13 cellular contexts compared by ENCODE assay signal in the genomic region with DNA sequence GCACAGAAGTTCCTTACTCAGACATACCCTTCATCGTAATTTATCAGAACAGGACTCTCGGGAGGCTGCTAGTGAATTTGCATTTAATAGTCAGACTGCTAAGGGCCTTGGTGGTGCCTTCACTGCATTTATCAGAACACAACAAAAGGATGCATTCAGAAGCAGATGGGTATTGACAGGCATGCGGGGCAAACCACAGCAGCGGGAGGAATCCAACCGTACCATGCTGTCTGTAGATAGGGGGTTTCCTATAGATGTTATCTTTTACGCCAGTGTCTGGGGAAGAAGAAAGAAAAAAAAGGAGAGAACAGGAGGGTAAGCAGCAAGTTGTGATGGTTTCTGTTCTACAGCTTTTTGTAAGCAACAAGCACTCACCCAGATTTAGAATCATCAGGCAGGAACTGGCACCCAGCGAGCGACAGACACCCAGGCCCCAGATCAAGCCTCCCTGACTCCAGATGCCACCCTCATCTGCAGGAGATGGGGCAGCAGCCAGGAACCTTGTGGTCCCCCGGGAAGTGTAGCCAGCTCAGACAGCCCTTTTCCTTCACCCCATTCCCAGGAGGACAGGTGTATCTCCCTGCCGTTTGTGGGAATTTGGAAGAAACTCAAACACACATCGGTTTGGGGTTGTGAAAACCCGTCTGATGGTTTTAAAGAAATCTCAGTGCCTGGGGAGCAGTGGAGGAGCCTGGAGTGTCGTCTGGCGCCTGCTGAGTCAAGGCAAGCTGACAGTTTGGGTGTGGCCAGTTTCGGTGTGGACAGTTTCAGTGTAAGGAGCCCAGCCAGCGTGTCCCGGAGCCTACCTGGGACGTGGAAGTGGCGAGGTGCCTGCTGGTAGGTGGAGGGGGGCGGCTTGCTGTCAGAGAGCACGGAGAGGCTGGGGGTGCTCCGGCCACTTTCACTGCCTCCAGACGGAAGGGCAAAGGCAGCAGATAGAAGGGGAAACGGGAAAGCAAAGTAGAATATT.
A peak's percentile ranks its signal among the peaks of the same experiment; 100 is the strongest.
DNase-seq lines count a peak whose midpoint lies in the region; ATAC-seq, FAIRE-seq and TF ChIP-seq lines count a peak whose summit lies in the region.
"Had no signal": no experiment of that assay in that cellular context is flagged by ENCODE, and none has a peak within 500 bp of the region (broad histone marks: within the 10 kb centered on the region; RNA-seq: fewer than 3 reads in every experiment).

No MANE protein-coding gene starts in this region.

- H3K27me3 ChIP-seq in left lung, result no peaks in the 10 kb centered on the region

- peak; percentile 84 for ATAC-seq in left lung
- ATAC-seq in GM19463 (IDR thresholded peaks at IDR 0.05; ENCODE audit: unreplicated experiment), result no peak
- ATAC-seq: stimulated activated effector memory CD8-positive, alpha-beta T cell treated with anti-CD3 and anti-CD28 coated beads, Interleukin-12 subunit alpha, Interleukin-12 subunit beta, amount 100 ng/mL, for 72 hours had no signal

- H3K27ac ChIP-seq in left lung, result no peak overlapping the region
- H3K27ac ChIP-seq in temporal lobe (ENCODE audit: low read depth, low read length), result peak overlapping the region; percentile 76

- TF ChIP-seq CTCF in brain (conservative IDR thresholded peaks at IDR 0.05) (no peak), left lung (IDR thresholded peaks at IDR 0.05) (no peak)

- no peaks in the 10 kb centered on the region for H3K9me3 Mint-ChIP-seq in brain
- H3K9me3 Mint-ChIP-seq: activated CD4-positive, alpha-beta T cell treated with anti-CD3 and anti-CD28 coated beads, Interleukin-2, amount 10 ng/mL, durations not matched to agents 7 days and 5 days; stimulated activated effector memory CD8-positive, alpha-beta T cell treated with anti-CD3 and anti-CD28 coated beads, Interleukin-12 subunit alpha, Interleukin-12 subunit beta, amount 100 ng/mL, for 72 hours had no signal

- H3K9me3 ChIP-seq in left lung, result no peaks in the 10 kb centered on the region

- H3K36me3 ChIP-seq in left lung, result no peaks in the 10 kb centered on the region

- H3K27ac Mint-ChIP-seq in brain, result peak overlapping the region; percentile 32 to 97 (median 44)
- H3K27ac Mint-ChIP-seq: activated CD4-positive, alpha-beta T cell treated with anti-CD3 and anti-CD28 coated beads, Interleukin-2, amount 10 ng/mL, durations not matched to agents 7 days and 5 days; stimulated activated effector memory CD8-positive, alpha-beta T cell treated with anti-CD3 and anti-CD28 coated beads, Interleukin-12 subunit alpha, Interleukin-12 subunit beta, amount 100 ng/mL, for 72 hours had no signal

- H3K36me3 Mint-ChIP-seq in brain, result no peaks in the 10 kb centered on the region
- H3K36me3 Mint-ChIP-seq: stimulated activated effector memory CD8-positive, alpha-beta T cell treated with anti-CD3 and anti-CD28 coated beads, Interleukin-12 subunit alpha, Interleukin-12 subunit beta, amount 100 ng/mL, for 72 hours had no signal

- peaks cover 4% of the 10 kb centered on the region for H3K27me3 Mint-ChIP-seq in brain
- H3K27me3 Mint-ChIP-seq: activated CD4-positive, alpha-beta T cell treated with anti-CD3 and anti-CD28 coated beads, Interleukin-2, amount 10 ng/mL, durations not matched to agents 7 days and 5 days had no signal

- DNase-seq in NCI-H187 treated with DMSO at 0.1 percent for 48 hours (lab: John Stamatoyannopoulos, UW), result peak; percentile 51
- DNase-seq in left lung, result peak; percentile 67 to 79
- no peak for DNase-seq in HTR-8/SVneo (ENCODE audit: insufficient read length, low spot score)
- DNase-seq in GM03348 (ENCODE audit: low spot score), result no peak
- DNase-seq: activated CD4-positive, alpha-beta T cell treated with anti-CD3 and anti-CD28 coated beads, Interleukin-2, amount 10 ng/mL, durations not matched to agents 7 days and 5 days; DMS 273 treated with DMSO at 0.1 percent for 48 hours; islet precursor cell; NCI-H774; occipital lobe had no signal

- no peaks in the 10 kb centered on the region for H3K4me1 ChIP-seq in left lung

- H3K4me3 ChIP-seq in left lung, result no peak overlapping the region

- peaks cover 35% of the 10 kb centered on the region for H3K4me1 Mint-ChIP-seq in brain
- H3K4me1 Mint-ChIP-seq: stimulated activated effector memory CD8-positive, alpha-beta T cell treated with anti-CD3 and anti-CD28 coated beads, Interleukin-12 subunit alpha, Interleukin-12 subunit beta, amount 100 ng/mL, for 72 hours had no signal

- intact Hi-C loops in left lung (cut with DNase I), result no loop called here

- FAIRE-seq in HTR-8/SVneo (lab: Jason Lieb, UNC), result no peak

- H3K4me3 Mint-ChIP-seq in brain, result no peak overlapping the region
- H3K4me3 Mint-ChIP-seq: activated CD4-positive, alpha-beta T cell treated with anti-CD3 and anti-CD28 coated beads, Interleukin-2, amount 10 ng/mL, durations not matched to agents 7 days and 5 days; stimulated activated effector memory CD8-positive, alpha-beta T cell treated with anti-CD3 and anti-CD28 coated beads, Interleukin-12 subunit alpha, Interleukin-12 subunit beta, amount 100 ng/mL, for 72 hours had no signal

Comparison
In these comparisons a context has a peak if more than half of its experiments do, and no peak if none do; other contexts are left out.
1. DNase-seq: peak in NCI-H187 treated with DMSO at 0.1 percent for 48 hours (single experiment) and left lung (2 of 2); none in HTR-8/SVneo (single experiment) and GM03348 (single experiment).